Comparison of ENCODE assay signal across 30 cellular contexts in genomic region chr19:35724560-35724959, GRCh38. TPM values are rescaled to one million over a fixed set of nuclear protein-coding genes. Genes with fewer than 3 reads are reported as not detected.
"Had no signal": no experiment of that assay in that cellular context is flagged by ENCODE, and none has a peak within 500 bp of the region (broad histone marks: within the 10 kb centered on the region; RNA-seq: fewer than 3 reads in every experiment).

No MANE protein-coding gene starts in this region.

- H3K27me3 Mint-ChIP-seq: activated B cell treated with CpG ODN at 0.5 μM for 24 hours; activated CD4-positive, alpha-beta T cell treated with anti-CD3 and anti-CD28 coated beads for 36 hours; brain; T-helper 17 cell had no signal

- H3K27ac Mint-ChIP-seq: activated B cell treated with CpG ODN at 0.5 μM for 24 hours; activated CD4-positive, alpha-beta T cell treated with anti-CD3 and anti-CD28 coated beads for 36 hours; activated T-helper 1 cell treated with anti-CD3 and anti-CD28 coated beads, Interleukin-12 subunit alpha, Interleukin-12 subunit beta, Interleukin-2, Interleukin-4 antibody, amounts not matched to agents 30 ng/mL and 10 ng/mL and 1 ng/mL, durations not matched to agents 14 hours and 24 hours and 36 hours; brain; natural killer cell; T-helper 17 cell had no signal

- H3K27ac ChIP-seq: neutrophil, pancreas, psoas muscle, right atrium auricular region, transverse colon had no signal

- DNase-seq: activated B cell treated with CpG ODN at 0.5 μM for 24 hours; activated CD4-positive, alpha-beta T cell treated with anti-CD3 and anti-CD28 coated beads for 36 hours; activated CD4-positive, alpha-beta T cell treated with anti-CD3 and anti-CD28 coated beads, Interleukin-2, amount 50 U/mL, for 4 hours; activated CD8-positive, alpha-beta memory T cell treated with anti-CD3 and anti-CD28 coated beads, Interleukin-2, amount 50 U/mL, for 48 hours; activated gamma-delta T cell; aorta; dermis blood vessel endothelial cell; effector CD8-positive, alpha-beta T cell; glutamatergic neuron; hippocampal formation; midbrain; natural killer cell; psoas muscle; stimulated activated CD4-positive, alpha-beta T cell treated with anti-CD3 and anti-CD28 coated beads, Interleukin-12 subunit alpha, Interleukin-12 subunit beta, amount 100 ng/mL, for 4 hours; SW 1271; T-helper 17 cell; transverse colon had no signal

- ATAC-seq: activated CD4-positive, alpha-beta T cell treated with anti-CD3 and anti-CD28 coated beads for 36 hours; activated naive CD4-positive, alpha-beta T cell treated with anti-CD3 and anti-CD28 coated beads, Interleukin-2, amount 50 U/mL, for 72 hours; esophagus mucosa; natural killer cell; pancreas; psoas muscle; T-helper 17 cell had no signal

- H3K9me3 Mint-ChIP-seq: activated B cell treated with CpG ODN at 0.5 μM for 24 hours; activated naive CD4-positive, alpha-beta T cell treated with anti-CD3 and anti-CD28 coated beads, Interleukin-2, amount 50 U/mL, for 72 hours; activated T-helper 1 cell treated with anti-CD3 and anti-CD28 coated beads, Interleukin-12 subunit alpha, Interleukin-12 subunit beta, Interleukin-2, Interleukin-4 antibody, amounts not matched to agents 30 ng/mL and 10 ng/mL and 1 ng/mL, durations not matched to agents 14 hours and 24 hours and 36 hours; brain; natural killer cell had no signal

- H3K4me3 Mint-ChIP-seq: activated B cell treated with CpG ODN at 0.5 μM for 24 hours; activated CD4-positive, alpha-beta T cell treated with anti-CD3 and anti-CD28 coated beads for 36 hours; activated T-helper 1 cell treated with anti-CD3 and anti-CD28 coated beads, Interleukin-12 subunit alpha, Interleukin-12 subunit beta, Interleukin-2, Interleukin-4 antibody, amounts not matched to agents 30 ng/mL and 10 ng/mL and 1 ng/mL, durations not matched to agents 14 hours and 24 hours and 36 hours; brain; natural killer cell; T-helper 17 cell had no signal

- FAIRE-seq: endothelial cell of umbilical vein, frontal cortex, pancreas, urothelium cell line had no signal

- H3K4me1 ChIP-seq: pancreas had no signal

- H3K27me3 ChIP-seq: neutrophil, pancreas, right atrium auricular region, transverse colon had no signal

- H3K9me3 ChIP-seq: neutrophil, pancreas, psoas muscle, right atrium auricular region, transverse colon had no signal

- H3K4me3 ChIP-seq: pancreas, psoas muscle, right atrium auricular region, transverse colon had no signal

- H3K36me3 Mint-ChIP-seq: natural killer cell had no signal

RNA-seq across cellular contexts. Expression of gene ZBTB32, which starts 20.2 kb away (rescaled TPM):
- total RNA-seq: dermis blood vessel endothelial cell, endothelial cell of umbilical vein, esophagus mucosa, frontal cortex, liver, psoas muscle, right atrium auricular region, skeletal muscle tissue, temporal lobe, transverse colon had no signal
- polyA plus RNA-seq: aorta, endothelial cell of umbilical vein had no signal
